15 cellular contexts compared by ENCODE assay signal in the genomic region with DNA sequence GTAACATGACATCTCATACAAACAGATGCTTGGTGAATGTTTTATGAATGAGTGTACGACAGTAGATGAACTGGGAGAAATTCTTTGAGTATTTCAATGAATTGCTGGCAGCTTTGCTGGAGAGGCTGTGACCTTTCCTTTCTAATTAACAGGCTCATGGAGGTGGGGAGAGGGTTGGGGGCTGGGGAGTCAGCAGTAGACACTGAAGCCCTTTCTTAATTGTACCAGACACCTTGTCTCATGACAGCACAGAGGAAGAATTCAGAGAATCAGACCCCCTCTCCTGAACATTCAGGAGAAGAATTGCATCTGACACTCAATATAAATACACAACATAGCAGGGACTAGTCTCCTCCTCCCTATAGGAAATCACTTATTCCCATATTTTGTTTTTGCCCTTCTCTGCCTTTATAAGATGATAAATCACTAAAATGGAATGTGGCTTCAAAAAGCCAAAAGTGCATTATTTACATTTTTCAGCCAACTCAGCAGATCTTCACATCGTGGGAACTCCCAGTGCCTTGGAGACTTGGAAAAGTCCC.
DNase-seq lines count a peak whose midpoint lies in the region; ATAC-seq and TF ChIP-seq lines count a peak whose summit lies in the region.
"Had no signal": no experiment of that assay in that cellular context is flagged by ENCODE, and none has a peak within 500 bp of the region (broad histone marks: within the 10 kb centered on the region; RNA-seq: fewer than 3 reads in every experiment).

No MANE protein-coding gene starts in this region.

- DNase-seq in 8988T = peak; percentile 28
- DNase-seq in GM04504 (ENCODE audit: low read depth) = peak; percentile 32
- DNase-seq in astrocyte of the hippocampus (ENCODE audit: low read depth, low spot score) = peak; percentile 87
- peak; percentile 92 for DNase-seq in islet precursor cell
- no peak for DNase-seq in ureter (ENCODE audit: low spot score)
- DNase-seq in prostate gland (ENCODE audit: low spot score) = no peak
- DNase-seq: DMS53, heart right ventricle, NCI-H1436 treated with DMSO at 0.1 percent for 48 hours, Right ventricle myocardium superior, upper lobe of left lung had no signal

- ATAC-seq in GM19324 (IDR thresholded peaks at IDR 0.05; ENCODE audit: low FRiP score, unreplicated experiment) (no peak), HG02885 (IDR thresholded peaks at IDR 0.05; ENCODE audit: poor library complexity, unreplicated experiment) (no peak)
- ATAC-seq: heart right ventricle had no signal

- TF ChIP-seq CTCF in prostate gland (IDR thresholded peaks at IDR 0.05) = no peak

- H3K4me1 ChIP-seq in prostate gland (replicated peaks) = no peaks in the 10 kb centered on the region
- H3K4me1 ChIP-seq: upper lobe of left lung had no signal

- no peaks in the 10 kb centered on the region for H3K27me3 ChIP-seq in prostate gland (replicated peaks; ENCODE audit: insufficient read depth)
- H3K27me3 ChIP-seq: heart right ventricle, upper lobe of left lung had no signal

- H3K4me3 ChIP-seq in prostate gland = no peak overlapping the region
- H3K4me3 ChIP-seq: heart right ventricle, upper lobe of left lung had no signal

- TF ChIP-seq POLR2A in prostate gland (IDR thresholded peaks at IDR 0.05) = no peak

- no peaks in the 10 kb centered on the region for H3K9me3 ChIP-seq in prostate gland
- H3K9me3 ChIP-seq: heart right ventricle, neutrophil, upper lobe of left lung had no signal

- intact Hi-C loops in prostate gland (cut with DNase I) = no loop called here

- H3K27ac ChIP-seq in prostate gland = no peak overlapping the region
- H3K27ac ChIP-seq: heart right ventricle, neutrophil, upper lobe of left lung, VCaP had no signal

- WGBS in prostate gland = 47% methylated on average over 2 of the region's 2 CpGs

- no peaks in the 10 kb centered on the region for H3K36me3 ChIP-seq in prostate gland
- H3K36me3 ChIP-seq: heart right ventricle, neutrophil, upper lobe of left lung had no signal

Comparison
In these comparisons a context has a peak if more than half of its experiments do, and no peak if none do; other contexts are left out.
1. DNase-seq: peak in 8988T (single experiment), GM04504 (single experiment), astrocyte of the hippocampus (single experiment) and islet precursor cell (single experiment); none in ureter (single experiment) and prostate gland (single experiment).